8 cellular contexts compared by ENCODE assay signal in the genomic region with DNA sequence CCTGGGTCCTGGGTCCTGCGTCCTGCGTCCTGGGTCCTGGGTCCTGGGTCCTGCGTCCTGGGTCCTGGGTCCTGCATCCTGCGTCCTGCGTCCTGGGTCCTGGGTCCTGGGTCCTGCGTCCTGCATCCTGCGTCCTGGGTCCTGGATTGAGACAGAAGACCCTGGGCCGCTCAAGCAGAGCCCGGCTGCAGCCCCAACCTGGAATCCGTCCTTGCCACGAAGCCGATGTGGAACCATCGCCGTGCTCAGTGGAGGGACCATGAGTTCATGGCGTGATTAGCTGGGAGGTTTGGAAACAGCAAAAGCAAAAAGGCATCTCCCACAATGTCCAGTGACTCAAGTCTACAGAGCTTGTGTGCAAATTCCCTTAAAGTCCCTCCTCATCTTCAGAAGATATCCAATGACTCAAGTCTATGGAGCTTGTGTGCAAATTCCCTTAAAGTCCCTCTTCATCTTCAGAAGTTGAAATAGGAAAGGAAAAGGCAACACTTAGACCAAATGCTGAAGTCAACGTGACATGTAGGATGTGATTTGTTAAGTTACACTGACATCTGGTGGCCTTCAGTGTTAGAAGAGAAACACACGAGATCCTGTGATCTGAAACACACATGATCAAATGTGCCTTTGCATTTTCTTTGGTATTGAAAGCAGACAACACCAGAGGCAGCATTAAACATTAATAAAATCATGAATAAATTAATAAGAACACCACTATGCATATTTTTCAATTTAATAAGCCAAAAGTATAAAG.
A peak's percentile ranks its signal among the peaks of the same experiment; 100 is the strongest.
DNase-seq lines count a peak whose midpoint lies in the region; ATAC-seq, FAIRE-seq and TF ChIP-seq lines count a peak whose summit lies in the region.

No MANE protein-coding gene starts in this region.

- H3K36me3 Mint-ChIP-seq in CD4-positive, alpha-beta memory T cell = no peaks in the 10 kb centered on the region

- no peak for FAIRE-seq in kidney (lab: Jason Lieb, UNC)

- H3F3A ChIP-seq in SU-DHL-6 (ENCODE audit: insufficient read depth) = no peaks in the 10 kb centered on the region

- no peaks in the 10 kb centered on the region for H3K27me3 ChIP-seq in SU-DHL-6 (ENCODE audit: low read length)
- H3K27me3 ChIP-seq in CD4-positive, alpha-beta memory T cell (ENCODE audit: insufficient read depth, low read length) = no peaks in the 10 kb centered on the region

- CTCF ChIA-PET in CD4-positive, alpha-beta memory T cell (lab: Charles Lee; ENCODE audit: partially characterized antibody) = no interaction called here

- H2AFZ ChIP-seq in SU-DHL-6 (ENCODE audit: low read depth, low read length, severe bottlenecking) = no peak overlapping the region

- H4K20me1 ChIP-seq in SU-DHL-6 (ENCODE audit: low read depth, low read length) = no peaks in the 10 kb centered on the region

- no peaks in the 10 kb centered on the region for H3K4me1 Mint-ChIP-seq in CD4-positive, alpha-beta memory T cell

- peak; percentile 19 for TF ChIP-seq CTCF in SU-DHL-6 (IDR thresholded peaks at IDR 0.05; ENCODE audit: insufficient read depth, low read length, poor library complexity, severe bottlenecking)
- TF ChIP-seq CTCF in kidney (IDR thresholded peaks at IDR 0.05; ENCODE audit: borderline replicate concordance, extremely low read depth, insufficient read depth) = peak; percentile 14

- peak; percentile 82 for DNase-seq in DMS 273 (lab: John Stamatoyannopoulos, UW; ENCODE audit: unreplicated experiment)
- peak; percentile 53 for DNase-seq in Jurkat, Clone E6-1 (ENCODE audit: low read depth, low spot score)
- DNase-seq in kidney = no peak
- DNase-seq in ureter (ENCODE audit: low spot score) = no peak
- DNase-seq in CD4-positive, alpha-beta memory T cell = no peak

- H3K4me1 ChIP-seq in kidney (ENCODE audit: control insufficient read depth in 1 of 2, insufficient read depth in 1 of 2, low read depth in 1 of 2, low read length in 2 of 2) = no peaks in the 10 kb centered on the region
- no peaks in the 10 kb centered on the region for H3K4me1 ChIP-seq in CD4-positive, alpha-beta memory T cell (ENCODE audit: insufficient read depth, low read length)

- H3K79me2 ChIP-seq in SU-DHL-6 (ENCODE audit: insufficient read depth, low read length) = no peaks in the 10 kb centered on the region

- no peak overlapping the region for H3K9ac ChIP-seq in SU-DHL-6 (ENCODE audit: low read length)
- no peak overlapping the region for H3K9ac ChIP-seq in kidney (ENCODE audit: low read length in 2 of 2)

- H3K27ac ChIP-seq in SU-DHL-6 (ENCODE audit: low read depth, low read length) (no peak overlapping the region), kidney (ENCODE audit: low read depth in 2 of 2, low read length in 2 of 2) (no peak overlapping the region)
- H3K27ac ChIP-seq in CD4-positive, alpha-beta memory T cell (ENCODE audit: low read depth, low read length) = no peak overlapping the region

- H3K36me3 ChIP-seq in SU-DHL-6 (ENCODE audit: low read length) (no peaks in the 10 kb centered on the region), kidney (ENCODE audit: control insufficient read depth in 1 of 2, insufficient read depth in 2 of 2, low read length in 2 of 2) (no peaks in the 10 kb centered on the region)
- H3K36me3 ChIP-seq in CD4-positive, alpha-beta memory T cell (ENCODE audit: insufficient read depth, low read length) = no peaks in the 10 kb centered on the region

- no peak overlapping the region for H3K27ac Mint-ChIP-seq in CD4-positive, alpha-beta memory T cell

- H3K9me2 ChIP-seq in SU-DHL-6 (replicated peaks; ENCODE audit: insufficient read depth, low read length) = no peaks in the 10 kb centered on the region

- ATAC-seq in HG03469 (IDR thresholded peaks at IDR 0.05; ENCODE audit: unreplicated experiment) = no peak
- ATAC-seq in HG02973 (IDR thresholded peaks at IDR 0.05; ENCODE audit: unreplicated experiment) = no peak

- intact Hi-C loops in kidney (cut with DNase I) = no loop called here
- intact Hi-C loops in CD4-positive, alpha-beta memory T cell (cut with micrococcal nuclease) = no loop called here

- peaks cover 0 to 2% of the 10 kb centered on the region in 2 donors for H3K27me3 Mint-ChIP-seq in CD4-positive, alpha-beta memory T cell

- peaks cover 0 to 5% (median 0%) of the 10 kb centered on the region in 8 donors for H3K9me3 Mint-ChIP-seq in CD4-positive, alpha-beta memory T cell

- POLR2A ChIA-PET in CD4-positive, alpha-beta memory T cell (lab: Charles Lee; ENCODE audit: partially characterized antibody) = no interaction called here

- H3K4me3 ChIP-seq in Jurkat, Clone E6-1 (ENCODE audit: low read length) = no peak overlapping the region
- H3K4me3 ChIP-seq in SU-DHL-6 (ENCODE audit: insufficient read depth, low read length, poor library complexity, severe bottlenecking) (no peak overlapping the region), kidney (ENCODE audit: low read length in 2 of 2) (no peak overlapping the region)
- H3K4me3 ChIP-seq in CD4-positive, alpha-beta memory T cell (ENCODE audit: low read length in 2 of 2) = no peak overlapping the region

- no peak overlapping the region for H3K4me3 Mint-ChIP-seq in CD4-positive, alpha-beta memory T cell

- no peaks in the 10 kb centered on the region for H3K9me3 ChIP-seq in SU-DHL-6 (ENCODE audit: insufficient read depth, low read length)
- H3K9me3 ChIP-seq in kidney (ENCODE audit: control insufficient read depth in 1 of 2, low read length in 2 of 2) = no peaks in the 10 kb centered on the region
- H3K9me3 ChIP-seq in CD4-positive, alpha-beta memory T cell (ENCODE audit: control insufficient read depth in 1 of 2, low read length in 2 of 2) = no peaks in the 10 kb centered on the region

- no peak overlapping the region for H3K4me2 ChIP-seq in SU-DHL-6 (ENCODE audit: low read depth, low read length, poor library complexity, severe bottlenecking)

Comparison
In these comparisons a context has a peak if more than half of its experiments do, and no peak if none do; other contexts are left out.
1. DNase-seq: peak in DMS 273 (single experiment) and Jurkat, Clone E6-1 (single experiment); none in kidney (single experiment), ureter (single experiment) and CD4-positive, alpha-beta memory T cell (0 of 5).